ENCODE assay signal across 15 cellular contexts in genomic region chr11:61207906-61208305, GRCh38. TPM values are rescaled to one million over a fixed set of nuclear protein-coding genes. Genes with fewer than 3 reads are reported as not detected.
"Had no signal": no experiment of that assay in that cellular context is flagged by ENCODE, and none has a peak within 500 bp of the region (broad histone marks: within the 10 kb centered on the region; RNA-seq: fewer than 3 reads in every experiment).

No MANE protein-coding gene starts in this region.

RNA-seq across cellular contexts. Expression of gene PGA3, which starts 4.6 kb away (rescaled TPM):
- total RNA-seq: kidney epithelial cell, left colon, left lobe of liver, left ventricle myocardium superior, lung, lung microvascular endothelial cell, mammary epithelial cell, mesothelial cell of epicardium had no signal
- polyA plus RNA-seq: immature natural killer cell; keratinocyte; mammary epithelial cell; naive thymus-derived CD4-positive, alpha-beta T cell had no signal

RNA-seq across cellular contexts. Expression of gene PGA4, which starts 14.2 kb away (rescaled TPM):
- total RNA-seq: kidney, kidney epithelial cell, lung microvascular endothelial cell, mammary epithelial cell, mesothelial cell of epicardium, mucosa of gallbladder had no signal
- polyA plus RNA-seq: keratinocyte; mammary epithelial cell; naive thymus-derived CD4-positive, alpha-beta T cell had no signal

RNA-seq across cellular contexts. Expression of gene PGA5, which starts 33.1 kb away (rescaled TPM):
- total RNA-seq: kidney epithelial cell; left ventricle myocardium inferior; lower leg skin; lung microvascular endothelial cell; mammary epithelial cell; mesothelial cell of epicardium; mucosa of gallbladder; naive thymus-derived CD4-positive, alpha-beta T cell had no signal
- polyA plus RNA-seq: immature natural killer cell; keratinocyte; mammary epithelial cell; naive thymus-derived CD4-positive, alpha-beta T cell had no signal
